In the genomic region with DNA sequence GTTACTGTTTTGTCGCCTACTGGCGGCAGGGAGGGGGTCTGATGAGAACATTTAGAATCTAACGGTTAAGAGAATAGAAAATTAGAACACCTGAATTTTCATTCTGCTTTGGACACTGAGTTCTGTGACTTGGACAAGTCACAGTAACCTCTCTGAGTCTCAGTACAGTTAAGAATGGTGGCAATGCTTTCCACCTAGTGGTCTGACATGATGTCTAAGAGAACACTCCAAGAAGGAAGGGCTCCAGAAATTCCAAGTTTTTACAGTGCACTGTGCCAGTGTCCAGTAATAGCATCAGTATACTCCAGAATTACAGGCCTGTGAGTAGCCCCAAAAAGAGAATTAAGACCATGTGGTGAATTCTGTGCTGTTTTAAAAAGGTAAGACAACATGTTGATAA, we compare ENCODE assay signal across 20 cellular contexts.
DNase-seq lines count a peak whose midpoint lies in the region; ATAC-seq and TF ChIP-seq lines count a peak whose summit lies in the region.
"Had no signal": no experiment of that assay in that cellular context is flagged by ENCODE, and none has a peak within 500 bp of the region (broad histone marks: within the 10 kb centered on the region; RNA-seq: fewer than 3 reads in every experiment).

No MANE protein-coding gene starts in this region.

- H3K9ac ChIP-seq in colonic mucosa (ENCODE audit: low read depth in 2 of 2, low read length in 2 of 2): no peak overlapping the region
- H3K9ac ChIP-seq in mesenchymal stem cell (ENCODE audit: low read length): no peak overlapping the region

- no peak overlapping the region for H3K18ac ChIP-seq in mesenchymal stem cell (ENCODE audit: low read depth in 1 of 2, low read length in 2 of 2)

- H3K27me3 ChIP-seq in heart left ventricle (no peaks in the 10 kb centered on the region), right cardiac atrium (ENCODE audit: control insufficient read depth, insufficient read depth) (no peaks in the 10 kb centered on the region), colonic mucosa (no peaks in the 10 kb centered on the region), mesenchymal stem cell (ENCODE audit: control insufficient read depth in 1 of 2, insufficient read depth in 1 of 2, low read length in 2 of 2) (no peaks in the 10 kb centered on the region)
- H3K27me3 ChIP-seq: hepatocyte, neutrophil, testis had no signal

- H3K4me3 ChIP-seq in heart left ventricle (no peak overlapping the region), right cardiac atrium (ENCODE audit: low read length) (no peak overlapping the region), colonic mucosa (no peak overlapping the region), mesenchymal stem cell (ENCODE audit: insufficient read depth in 1 of 2, low read depth in 1 of 2, low read length in 2 of 2) (no peak overlapping the region)
- H3K4me3 ChIP-seq: hepatocyte, testis had no signal

- no peak for DNase-seq in heart left ventricle
- DNase-seq in right cardiac atrium: no peak
- no peak for DNase-seq in colonic mucosa
- peak; percentile 48 for DNase-seq in mesenchymal stem cell
- DNase-seq in pons (ENCODE audit: low spot score): no peak
- no peak for DNase-seq in activated CD4-positive, alpha-beta T cell treated with anti-CD3 and anti-CD28 coated beads, Interleukin-2, amount 50 U/mL, for 4 hours
- DNase-seq in stimulated activated naive B cell treated with anti-CD40 and anti-IgM and Interleukin-4, amounts not matched to agents 10 μg/mL and 1 μg/mL and 100 μg/mL, for 72 hours: no peak
- DNase-seq in CD14-positive monocyte (ENCODE audit: low spot score): no peak
- DNase-seq: activated CD8-positive, alpha-beta T cell treated with anti-CD3 and anti-CD28 coated beads for 36 hours; kidney; midbrain; NCI-H1436; NCI-H2227 treated with DMSO at 0.1 percent for 48 hours; NK-92 treated with Interleukin-12 subunit alpha and Interleukin-12 subunit beta, amount 100 ng/mL, for 24 hours; stimulated activated CD4-positive, alpha-beta T cell treated with anti-CD3 and anti-CD28 coated beads, Interleukin-2, amount 100 ng/mL, for 48 hours; T-helper 1 cell; WERI-Rb-1 had no signal

- peak overlapping the region in 5 of 12 donors; percentile 20 to 71 (median 51) for H3K27ac ChIP-seq in heart left ventricle
- H3K27ac ChIP-seq in right cardiac atrium (ENCODE audit: low read length): no peak overlapping the region
- H3K27ac ChIP-seq in colonic mucosa: peak overlapping the region; percentile 20
- no peak overlapping the region for H3K27ac ChIP-seq in mesenchymal stem cell (ENCODE audit: low read length, poor library complexity, severe bottlenecking)
- H3K27ac ChIP-seq: hepatocyte, neutrophil, testis, WERI-Rb-1 had no signal

- H3K4me1 Mint-ChIP-seq in stimulated activated naive B cell treated with anti-CD40 and anti-IgM and Interleukin-4, amounts not matched to agents 10 μg/mL and 1 μg/mL and 100 μg/mL, for 72 hours: peaks cover 10 to 12% of the 10 kb centered on the region in 2 donors
- H3K4me1 Mint-ChIP-seq in CD14-positive monocyte: peaks cover 46% of the 10 kb centered on the region

- H4K8ac ChIP-seq in mesenchymal stem cell (ENCODE audit: low read length): no peak overlapping the region

- no peak for TF ChIP-seq POLR2A in heart left ventricle (IDR thresholded peaks at IDR 0.05)

- peak overlapping the region in 1 of 2 experiments; percentile 38 for H3K4ac ChIP-seq in mesenchymal stem cell (ENCODE audit: low read depth in 1 of 2, low read length in 2 of 2)

- H3K4me1 ChIP-seq in heart left ventricle (peaks cover 0 to 27% (median 19%) of the 10 kb centered on the region in 12 donors), right cardiac atrium (ENCODE audit: control insufficient read depth, insufficient read depth, low read length) (no peaks in the 10 kb centered on the region), colonic mucosa (no peaks in the 10 kb centered on the region), mesenchymal stem cell (ENCODE audit: control insufficient read depth, insufficient read depth, low read depth, low read length) (no peaks in the 10 kb centered on the region)

- no peak overlapping the region for H2AK5ac ChIP-seq in mesenchymal stem cell (ENCODE audit: low read length, severe bottlenecking)

- TF ChIP-seq CTCF in heart left ventricle (IDR thresholded peaks at IDR 0.05) (peak in 5 of 12 donors; percentile 11 to 34 (median 18)), colonic mucosa (IDR thresholded peaks at IDR 0.05) (no peak), CD14-positive monocyte (IDR thresholded peaks at IDR 0.05) (no peak)

- H4K91ac ChIP-seq in mesenchymal stem cell (ENCODE audit: low read length): no peak overlapping the region

- H3K4me2 ChIP-seq in mesenchymal stem cell (ENCODE audit: low read length, poor library complexity, severe bottlenecking): no peak overlapping the region
- H3K4me2 ChIP-seq: hepatocyte had no signal

- WGBS in heart left ventricle, 4 donors: 91 to 97% (median 95%) methylated on average over 3 of the region's 3 CpGs
- 98% methylated on average over 3 of the region's 3 CpGs for WGBS in right cardiac atrium
- 95% methylated on average over 3 of the region's 3 CpGs for WGBS in mesenchymal stem cell

- no peak overlapping the region for H2AFZ ChIP-seq in mesenchymal stem cell (ENCODE audit: low read depth, low read length)
- H2AFZ ChIP-seq: hepatocyte had no signal

- no peaks in the 10 kb centered on the region for H3K9me3 ChIP-seq in heart left ventricle
- no peaks in the 10 kb centered on the region for H3K9me3 ChIP-seq in right cardiac atrium (ENCODE audit: control insufficient read depth, low read length)
- H3K9me3 ChIP-seq in colonic mucosa: no peaks in the 10 kb centered on the region
- H3K9me3 ChIP-seq in mesenchymal stem cell (ENCODE audit: control insufficient read depth, low read length): no peaks in the 10 kb centered on the region
- H3K9me3 ChIP-seq: neutrophil, testis had no signal

- no peak overlapping the region for H3K23ac ChIP-seq in mesenchymal stem cell (ENCODE audit: low read length in 2 of 2)

- H3K4me3 Mint-ChIP-seq in stimulated activated naive B cell treated with anti-CD40 and anti-IgM and Interleukin-4, amounts not matched to agents 10 μg/mL and 1 μg/mL and 100 μg/mL, for 72 hours: no peak overlapping the region
- H3K4me3 Mint-ChIP-seq in CD14-positive monocyte: no peak overlapping the region
- H3K4me3 Mint-ChIP-seq: activated CD8-positive, alpha-beta T cell treated with anti-CD3 and anti-CD28 coated beads for 36 hours had no signal

- no peak overlapping the region for H2BK120ac ChIP-seq in mesenchymal stem cell (ENCODE audit: low read depth, low read length)

- no peak overlapping the region for H2BK5ac ChIP-seq in mesenchymal stem cell (ENCODE audit: low read depth, low read length, poor library complexity, severe bottlenecking)

- peaks cover 1% of the 10 kb centered on the region for H3K79me1 ChIP-seq in mesenchymal stem cell (replicated peaks; ENCODE audit: low read length, poor library complexity, severe bottlenecking)

- ATAC-seq in heart left ventricle: peak in 3 of 4 donors; percentile 27 to 35 (median 32)
- ATAC-seq in right cardiac atrium: no peak
- no peak for ATAC-seq in stimulated activated naive B cell treated with anti-CD40 and anti-IgM and Interleukin-4, amounts not matched to agents 10 μg/mL and 1 μg/mL and 100 μg/mL, for 72 hours (replicated peaks)
- ATAC-seq: activated CD8-positive, alpha-beta T cell treated with anti-CD3 and anti-CD28 coated beads for 36 hours had no signal

- no peaks in the 10 kb centered on the region for H3K9me3 Mint-ChIP-seq in stimulated activated naive B cell treated with anti-CD40 and anti-IgM and Interleukin-4, amounts not matched to agents 10 μg/mL and 1 μg/mL and 100 μg/mL, for 72 hours
- no peaks in the 10 kb centered on the region for H3K9me3 Mint-ChIP-seq in CD14-positive monocyte
- H3K9me3 Mint-ChIP-seq: activated CD8-positive, alpha-beta T cell treated with anti-CD3 and anti-CD28 coated beads for 36 hours had no signal

- H3K36me3 ChIP-seq in heart left ventricle: peaks cover 0 to 22% (median 12%) of the 10 kb centered on the region in 9 donors
- H3K36me3 ChIP-seq in colonic mucosa: no peaks in the 10 kb centered on the region
- peaks cover 10 to 19% of the 10 kb centered on the region in 2 experiments for H3K36me3 ChIP-seq in mesenchymal stem cell (ENCODE audit: control insufficient read depth in 1 of 2, insufficient read depth in 2 of 2, low read depth in 1 of 2, low read length in 2 of 2)

- intact Hi-C loops in heart left ventricle (cut with DNase I): loop anchor here in 2 of 10 donors (5.0 to 10.0 kb wide), 2 partner anchors 56 to 77 kb away; no protein-coding TSS in a partner anchor
- intact Hi-C loops in right cardiac atrium (cut with DNase I): no loop called here
- intact Hi-C loops in colonic mucosa (cut with DNase I): no loop called here
- intact Hi-C loops in CD14-positive monocyte (cut with micrococcal nuclease): loop anchor here (10.0 kb wide), 1 partner anchor 96 kb away; no protein-coding TSS in a partner anchor

- H3K36me3 Mint-ChIP-seq in stimulated activated naive B cell treated with anti-CD40 and anti-IgM and Interleukin-4, amounts not matched to agents 10 μg/mL and 1 μg/mL and 100 μg/mL, for 72 hours: peaks cover 14 to 40% of the 10 kb centered on the region in 2 donors
- H3K36me3 Mint-ChIP-seq in CD14-positive monocyte: peaks cover 25 to 33% of the 10 kb centered on the region in 2 donors

- H3K14ac ChIP-seq in mesenchymal stem cell (ENCODE audit: low read length in 2 of 2): no peak overlapping the region

- H3K27me3 Mint-ChIP-seq in stimulated activated naive B cell treated with anti-CD40 and anti-IgM and Interleukin-4, amounts not matched to agents 10 μg/mL and 1 μg/mL and 100 μg/mL, for 72 hours: no peaks in the 10 kb centered on the region
- H3K27me3 Mint-ChIP-seq in CD14-positive monocyte (ENCODE audit: low read depth in 3 of 3): peaks cover 0 to 1% (median 0%) of the 10 kb centered on the region in 3 donors
- H3K27me3 Mint-ChIP-seq: activated CD8-positive, alpha-beta T cell treated with anti-CD3 and anti-CD28 coated beads for 36 hours had no signal

- H2BK15ac ChIP-seq in mesenchymal stem cell (ENCODE audit: low read depth, poor library complexity, severe bottlenecking): no peak overlapping the region

- no peak overlapping the region for H3K27ac Mint-ChIP-seq in stimulated activated naive B cell treated with anti-CD40 and anti-IgM and Interleukin-4, amounts not matched to agents 10 μg/mL and 1 μg/mL and 100 μg/mL, for 72 hours
- H3K27ac Mint-ChIP-seq in CD14-positive monocyte: peak overlapping the region in 2 of 7 donors; percentile 2 to 61
- H3K27ac Mint-ChIP-seq: activated CD8-positive, alpha-beta T cell treated with anti-CD3 and anti-CD28 coated beads for 36 hours had no signal

- no peak overlapping the region for H2BK12ac ChIP-seq in mesenchymal stem cell (ENCODE audit: low read length in 2 of 2)

Comparison
In these comparisons a context has a peak if more than half of its experiments do, and no peak if none do; other contexts are left out.
1. ATAC-seq: peak in heart left ventricle (3 of 4); none in right cardiac atrium (0 of 2) and stimulated activated naive B cell treated with anti-CD40 and anti-IgM and Interleukin-4, amounts not matched to agents 10 μg/mL and 1 μg/mL and 100 μg/mL, for 72 hours (0 of 2).
2. intact Hi-C loops: an anchor here in CD14-positive monocyte (10.0 kb wide); none called in right cardiac atrium and colonic mucosa.